In the genomic region with DNA sequence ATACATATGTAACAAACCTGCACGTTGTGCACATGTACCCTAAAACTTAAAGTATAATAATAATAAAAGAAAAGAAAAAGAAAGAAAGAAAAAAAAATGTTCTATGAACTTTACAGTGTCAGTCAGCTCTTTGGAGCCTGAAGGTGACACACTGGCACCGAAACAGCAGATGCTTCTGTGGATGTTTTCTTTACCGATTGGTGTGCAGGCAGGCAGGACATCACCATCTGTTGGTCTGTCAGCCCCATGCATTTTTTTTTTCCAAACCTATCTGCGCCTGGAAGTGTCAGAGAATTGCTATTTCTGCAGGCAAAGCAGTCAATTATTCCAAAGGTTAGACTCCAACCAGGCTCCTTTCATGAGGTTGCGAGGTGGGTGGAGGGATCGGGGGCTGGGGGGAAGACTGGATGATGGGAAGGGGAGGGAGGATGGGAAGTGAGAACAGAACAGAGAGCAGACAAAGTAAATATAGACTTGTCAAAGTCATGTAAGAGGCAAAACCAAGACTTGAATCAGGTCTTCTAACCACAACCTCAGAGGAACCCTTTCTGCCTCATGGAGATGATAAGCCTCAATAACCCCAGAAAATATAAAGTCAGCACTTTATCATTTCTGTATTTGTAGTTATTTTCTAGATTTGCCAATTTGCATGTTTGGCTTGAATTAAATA, we compare ENCODE assay signal across 11 cellular contexts.
DNase-seq lines count a peak whose midpoint lies in the region; ATAC-seq and TF ChIP-seq lines count a peak whose summit lies in the region.
"Had no signal": no experiment of that assay in that cellular context is flagged by ENCODE, and none has a peak within 500 bp of the region (broad histone marks: within the 10 kb centered on the region; RNA-seq: fewer than 3 reads in every experiment).

No MANE protein-coding gene starts in this region.

- TF ChIP-seq CTCF in PC-9 (conservative IDR thresholded peaks at IDR 0.05) = no peak

- no peak overlapping the region for H2AFZ ChIP-seq in PC-9

- H2AK5ac ChIP-seq in mesendoderm (ENCODE audit: low read length) = no peak overlapping the region

- H2BK5ac ChIP-seq in mesendoderm (ENCODE audit: low read length) = no peak overlapping the region

- H4K8ac ChIP-seq in mesendoderm (ENCODE audit: low read depth, low read length) = no peak overlapping the region

- BruUV-seq in PC-9 (replicated peaks; lab: Mats Ljungman, UMichigan) = no TSS peak

- no peak overlapping the region for H2BK15ac ChIP-seq in mesendoderm (replicated peaks; ENCODE audit: low read depth)

- H3K9me2 ChIP-seq in PC-9 (ENCODE audit: insufficient read depth) = no peaks in the 10 kb centered on the region; the same call in 1 of the 2 replicates

- no peak overlapping the region for H3K23ac ChIP-seq in mesendoderm (ENCODE audit: low read length)

- no peak overlapping the region for H3K4me3 ChIP-seq in mesendoderm (ENCODE audit: low read length)
- no peak overlapping the region for H3K4me3 ChIP-seq in PC-9
- H3K4me3 ChIP-seq: body of pancreas had no signal

- no peak overlapping the region for H3K27ac ChIP-seq in mesendoderm (ENCODE audit: low read depth, low read length)
- H3K27ac ChIP-seq in PC-9 = no peak overlapping the region
- H3K27ac ChIP-seq: body of pancreas had no signal

- no peak overlapping the region for H2BK120ac ChIP-seq in mesendoderm (ENCODE audit: low read depth, low read length)

- no peak overlapping the region for H3K18ac ChIP-seq in mesendoderm (ENCODE audit: low read length)

- H3K9me3 ChIP-seq in PC-9 (ENCODE audit: insufficient read depth, low read depth) = no peaks in the 10 kb centered on the region
- H3K9me3 ChIP-seq: body of pancreas had no signal

- intact Hi-C loops in PC-9 (cut with micrococcal nuclease; ENCODE audit: unreplicated experiment) = no loop called here

- H3K4ac ChIP-seq in mesendoderm (ENCODE audit: low read depth, low read length) = no peak overlapping the region

- H3K56ac ChIP-seq in mesendoderm (ENCODE audit: low read length) = no peak overlapping the region

- H3K27me3 ChIP-seq in mesendoderm (ENCODE audit: insufficient read depth, low read length, poor library complexity) (no peaks in the 10 kb centered on the region), PC-9 (ENCODE audit: insufficient read depth, low read depth) (no peaks in the 10 kb centered on the region)
- H3K27me3 ChIP-seq: body of pancreas had no signal

- H3K4me2 ChIP-seq in mesendoderm (ENCODE audit: low read length) (no peak overlapping the region), PC-9 (no peak overlapping the region)

- no peaks in the 10 kb centered on the region for H3K79me2 ChIP-seq in mesendoderm (ENCODE audit: control insufficient read depth, insufficient read depth, low read length)
- H3K79me2 ChIP-seq in PC-9 (ENCODE audit: low read depth) = no peaks in the 10 kb centered on the region

- H3K79me1 ChIP-seq in mesendoderm (ENCODE audit: low read length) = no peaks in the 10 kb centered on the region

- POLR2A ChIA-PET in PC-9 (lab: Charles Lee; ENCODE audit: unreplicated experiment) = no interaction called here

- H3K4me1 ChIP-seq in mesendoderm (ENCODE audit: control insufficient read depth, low read depth, low read length) = peaks cover 6% of the 10 kb centered on the region
- no peaks in the 10 kb centered on the region for H3K4me1 ChIP-seq in PC-9 (replicated peaks; ENCODE audit: insufficient read depth)

- H4K20me1 ChIP-seq in PC-9 (ENCODE audit: insufficient read depth) = no peaks in the 10 kb centered on the region

- CTCF ChIA-PET in PC-9 (lab: Charles Lee) = no interaction called here

- H3F3A ChIP-seq in PC-9 (ENCODE audit: insufficient read depth, low read depth) = no peaks in the 10 kb centered on the region

- peak; percentile 53 to 76 for DNase-seq in NCI-H524 (lab: John Stamatoyannopoulos, UW)
- peak; percentile 36 for DNase-seq in mesendoderm
- DNase-seq in NCI-H1092 treated with DMSO at 0.1 percent for 48 hours (lab: John Stamatoyannopoulos, UW) = no peak
- no peak for DNase-seq in 8988T
- DNase-seq in GM03348 (ENCODE audit: low spot score) = no peak
- no peak for DNase-seq in PC-9
- DNase-seq: body of pancreas, DMS153, NCI-H1930 had no signal

- H3K9ac ChIP-seq in mesendoderm (ENCODE audit: low read length) = no peak overlapping the region

- no peak overlapping the region for H4K5ac ChIP-seq in mesendoderm (ENCODE audit: low read length)

- ATAC-seq in GM18511 (IDR thresholded peaks at IDR 0.05; ENCODE audit: unreplicated experiment) (peak; percentile 76), HG02642 (IDR thresholded peaks at IDR 0.05; ENCODE audit: poor library complexity, unreplicated experiment) (peak; percentile 54)
- ATAC-seq: body of pancreas had no signal

- WGBS in mesendoderm (ENCODE audit: extremely low coverage, insufficient coverage, low lambda C conversion rate) = no CpG with 5 or more reads among the region's 6 CpGs

- H3K36me3 ChIP-seq in mesendoderm (ENCODE audit: control insufficient read depth, insufficient read depth, low read length) (no peaks in the 10 kb centered on the region), PC-9 (ENCODE audit: low read depth) (no peaks in the 10 kb centered on the region)

Comparison
In these comparisons a context has a peak if more than half of its experiments do, and no peak if none do; other contexts are left out.
1. DNase-seq: peak in NCI-H524 (2 of 2) and mesendoderm (single experiment); none in NCI-H1092 treated with DMSO at 0.1 percent for 48 hours (single experiment), 8988T (single experiment), GM03348 (single experiment) and PC-9 (0 of 2).